In the genomic region with DNA sequence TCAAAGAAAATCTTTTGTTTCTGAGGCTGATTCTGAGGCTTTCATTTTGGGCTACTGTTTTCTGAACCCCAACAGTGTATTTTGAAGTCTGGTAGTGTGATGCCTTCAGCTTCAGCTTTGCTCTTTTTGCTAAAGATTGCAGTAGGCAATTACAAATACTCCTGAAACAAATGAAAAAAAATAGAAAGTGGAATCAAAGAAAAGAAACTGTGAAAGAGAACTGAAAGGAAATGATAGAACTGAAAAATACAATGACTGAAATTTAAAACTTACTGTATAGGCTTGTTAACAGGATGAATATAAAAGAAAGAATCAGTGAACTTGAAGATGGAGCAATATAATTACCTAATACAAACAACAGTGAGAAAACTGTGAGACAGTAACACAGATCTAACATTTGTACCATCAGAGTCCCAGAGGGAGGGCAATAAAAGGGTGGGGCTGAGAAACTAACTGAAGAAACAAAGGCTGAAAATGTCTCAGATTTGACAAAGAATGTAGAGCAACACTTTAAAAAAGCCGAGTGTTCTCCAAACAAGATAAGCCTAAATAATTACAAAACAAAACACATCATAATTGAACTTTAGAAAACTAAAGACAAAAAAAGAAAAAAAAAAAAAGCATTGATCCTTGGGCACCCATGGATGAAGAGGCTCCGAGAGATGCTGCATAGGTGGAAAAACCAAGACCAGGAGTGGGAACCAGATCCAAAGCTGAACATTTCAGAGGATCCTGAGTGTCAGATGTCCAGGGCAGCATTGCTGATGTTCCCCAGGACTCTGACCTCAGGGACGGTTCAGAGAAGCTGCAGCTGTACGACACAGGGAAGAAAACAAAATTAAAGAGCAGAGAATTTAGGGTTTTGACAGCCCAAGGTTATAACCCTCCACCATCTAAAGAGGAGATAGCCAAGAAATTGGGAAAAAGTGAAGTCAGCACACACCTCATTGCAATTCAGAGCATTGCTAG, we compare ENCODE assay signal across 17 cellular contexts.
A peak's percentile ranks its signal among the peaks of the same experiment; 100 is the strongest.
DNase-seq lines count a peak whose midpoint lies in the region; ATAC-seq, FAIRE-seq and TF ChIP-seq lines count a peak whose summit lies in the region.
"Had no signal": no experiment of that assay in that cellular context is flagged by ENCODE, and none has a peak within 500 bp of the region (broad histone marks: within the 10 kb centered on the region; RNA-seq: fewer than 3 reads in every experiment).

No MANE protein-coding gene starts in this region.

- in situ Hi-C loops in GM13977 (cut with MboI; ENCODE audit: low pct_unique_long_range_greater_than_20kb, low sequenced_read_pairs, unreplicated experiment) = no loop called here

- H3K27me3 Mint-ChIP-seq in astrocyte (ENCODE audit: low read depth, unreplicated experiment) (no peaks in the 10 kb centered on the region), nephron progenitor cell (ENCODE audit: low read depth, poor library complexity) (peaks cover 5% of the 10 kb centered on the region)

- H3K4me3 Mint-ChIP-seq in astrocyte (ENCODE audit: unreplicated experiment) = no peak overlapping the region
- no peak overlapping the region for H3K4me3 Mint-ChIP-seq in nephron progenitor cell
- H3K4me3 Mint-ChIP-seq: activated naive CD8-positive, alpha-beta T cell treated with anti-CD3 and anti-CD28 coated beads, Interleukin-2, amount 10 ng/mL, durations not matched to agents 7 days and 5 days; T-helper 2 cell treated with Interferon-gamma antibody and Interleukin-4, amounts not matched to agents 5 μg/mL and 100 μg/mL, for 36 hours had no signal

- H3K4me1 Mint-ChIP-seq in astrocyte (ENCODE audit: low read depth, unreplicated experiment) (peaks cover 37% of the 10 kb centered on the region), nephron progenitor cell (peaks cover 30% of the 10 kb centered on the region)
- H3K4me1 Mint-ChIP-seq: activated naive CD8-positive, alpha-beta T cell treated with anti-CD3 and anti-CD28 coated beads, Interleukin-2, amount 10 ng/mL, durations not matched to agents 7 days and 5 days had no signal

- H3K36me3 ChIP-seq in astrocyte (ENCODE audit: insufficient read depth, low read length) = no peaks in the 10 kb centered on the region

- H3K27ac Mint-ChIP-seq in astrocyte (ENCODE audit: unreplicated experiment) = peak overlapping the region; percentile 99
- peak overlapping the region; percentile 52 for H3K27ac Mint-ChIP-seq in nephron progenitor cell
- H3K27ac Mint-ChIP-seq: activated naive CD8-positive, alpha-beta T cell treated with anti-CD3 and anti-CD28 coated beads, Interleukin-2, amount 10 ng/mL, durations not matched to agents 7 days and 5 days; T-helper 2 cell treated with Interferon-gamma antibody and Interleukin-4, amounts not matched to agents 5 μg/mL and 100 μg/mL, for 36 hours had no signal

- peak overlapping the region; percentile 16 for H3K4me2 ChIP-seq in astrocyte (ENCODE audit: low read length)

- peak overlapping the region; percentile 44 for H3K9ac ChIP-seq in astrocyte (ENCODE audit: low read length)

- no peak overlapping the region for H2AFZ ChIP-seq in astrocyte (ENCODE audit: low read depth, low read length)

- TF ChIP-seq CTCF in GM12864 (IDR thresholded peaks at IDR 0.05; ENCODE audit: low read depth, low read length, missing control alignments) (no peak), astrocyte (IDR thresholded peaks at IDR 0.05; ENCODE audit: insufficient read depth, low read depth, low read length) (no peak), nephron progenitor cell (IDR thresholded peaks at IDR 0.05) (no peak), GM13977 (IDR thresholded peaks at IDR 0.05; ENCODE audit: extremely low read depth, insufficient read depth, missing control alignments) (no peak)

- peak; percentile 58 for ATAC-seq in HG03064 (IDR thresholded peaks at IDR 0.05; ENCODE audit: low read depth, unreplicated experiment)
- no peak for ATAC-seq in HG02885 (IDR thresholded peaks at IDR 0.05; ENCODE audit: poor library complexity, unreplicated experiment)

- peak; percentile 85 for FAIRE-seq in astrocyte (lab: Jason Lieb, UNC)

- H4K20me1 ChIP-seq in astrocyte (ENCODE audit: insufficient read depth, low read length) = no peaks in the 10 kb centered on the region

- peaks cover 21% of the 10 kb centered on the region for H3K4me1 ChIP-seq in astrocyte (ENCODE audit: insufficient read depth, low read length)

- DNase-seq in GM12864 (ENCODE audit: low read depth) (peak; percentile 21), astrocyte (ENCODE audit: low read depth) (no peak), nephron progenitor cell (no peak), NCI-H2029 treated with DMSO at 0.1 percent for 48 hours (lab: John Stamatoyannopoulos, UW) (no peak), hypothalamus (lab: John Stamatoyannopoulos, UW) (no peak), GM13977 (ENCODE audit: low spot score) (no peak)
- DNase-seq: activated naive CD8-positive, alpha-beta T cell treated with anti-CD3 and anti-CD28 coated beads, Interleukin-2, amount 10 ng/mL, durations not matched to agents 7 days and 5 days; dorsolateral prefrontal cortex; EL; left ventricle myocardium superior; NCI-H187; SHP77 treated with DMSO at 0.1 percent for 48 hours; stimulated activated CD4-positive, alpha-beta T cell treated with anti-CD3 and anti-CD28 coated beads, Interleukin-4, amount 100 ng/mL, for 24 hours had no signal

- no peaks in the 10 kb centered on the region for H3K79me2 ChIP-seq in astrocyte (ENCODE audit: insufficient read depth, low read length)

- H3K36me3 Mint-ChIP-seq in astrocyte (ENCODE audit: low read depth, unreplicated experiment) (peaks cover 1% of the 10 kb centered on the region), nephron progenitor cell (ENCODE audit: low read depth) (peaks cover 5% of the 10 kb centered on the region)
- H3K36me3 Mint-ChIP-seq: activated naive CD8-positive, alpha-beta T cell treated with anti-CD3 and anti-CD28 coated beads, Interleukin-2, amount 10 ng/mL, durations not matched to agents 7 days and 5 days had no signal

- H3K27me3 ChIP-seq in astrocyte (ENCODE audit: insufficient read depth, low read length) = no peaks in the 10 kb centered on the region

- H3K9me3 Mint-ChIP-seq in astrocyte (ENCODE audit: unreplicated experiment) = peaks cover 14% of the 10 kb centered on the region
- peaks cover 28% of the 10 kb centered on the region for H3K9me3 Mint-ChIP-seq in nephron progenitor cell
- H3K9me3 Mint-ChIP-seq: activated naive CD8-positive, alpha-beta T cell treated with anti-CD3 and anti-CD28 coated beads, Interleukin-2, amount 10 ng/mL, durations not matched to agents 7 days and 5 days; T-helper 2 cell treated with Interferon-gamma antibody and Interleukin-4, amounts not matched to agents 5 μg/mL and 100 μg/mL, for 36 hours had no signal

- peak overlapping the region; percentile 74 for H3K27ac ChIP-seq in astrocyte (ENCODE audit: low read depth, low read length)
- H3K27ac ChIP-seq: dorsolateral prefrontal cortex, skin epidermis had no signal

- H3K4me3 ChIP-seq in GM12864 (ENCODE audit: low read depth, low read length) (no peak overlapping the region), astrocyte (ENCODE audit: insufficient read depth, low read depth, low read length) (no peak overlapping the region)
- H3K4me3 ChIP-seq: dorsolateral prefrontal cortex, skin epidermis had no signal

- no peaks in the 10 kb centered on the region for H3K9me3 ChIP-seq in astrocyte (ENCODE audit: insufficient read depth, low read depth, low read length)
